25 cellular contexts compared by ENCODE assay signal in genomic region chr5:82785941-82786340, GRCh38.
"Had no signal": no experiment of that assay in that cellular context is flagged by ENCODE, and none has a peak within 500 bp of the region (broad histone marks: within the 10 kb centered on the region; RNA-seq: fewer than 3 reads in every experiment).

No MANE protein-coding gene starts in this region.

- H3K27me3 Mint-ChIP-seq: activated CD4-positive, alpha-beta T cell treated with anti-CD3 and anti-CD28 coated beads, Interleukin-2, amount 10 ng/mL, durations not matched to agents 24 days and 14 days; activated naive CD8-positive, alpha-beta T cell had no signal

- H3K4me3 Mint-ChIP-seq: activated CD4-positive, alpha-beta T cell treated with anti-CD3 and anti-CD28 coated beads, Interleukin-2, amount 10 ng/mL, durations not matched to agents 24 days and 14 days; activated naive CD8-positive, alpha-beta T cell; activated T-cell treated with anti-CD3 and anti-CD28 coated beads, Interleukin-2, amount 50 U/mL, for 4 hours; T-helper 1 cell treated with Interleukin-12 subunit alpha and Interleukin-12 subunit beta and Interleukin-4 antibody, amounts not matched to agents 30 μg/mL and 1 μg/mL, for 36 hours had no signal

- H3K27ac ChIP-seq: brain microvascular endothelial cell had no signal

- H3K27me3 ChIP-seq: brain microvascular endothelial cell had no signal

- H3K4me3 ChIP-seq: K562 had no signal

- H3K9me3 Mint-ChIP-seq: activated CD4-positive, alpha-beta T cell treated with anti-CD3 and anti-CD28 coated beads, Interleukin-2, amount 10 ng/mL, durations not matched to agents 24 days and 14 days; activated T-cell treated with anti-CD3 and anti-CD28 coated beads, Interleukin-2, amount 50 U/mL, for 4 hours had no signal

- H3K27ac Mint-ChIP-seq: activated CD4-positive, alpha-beta T cell treated with anti-CD3 and anti-CD28 coated beads, Interleukin-2, amount 10 ng/mL, durations not matched to agents 24 days and 14 days; activated naive CD8-positive, alpha-beta T cell; T-helper 1 cell treated with Interleukin-12 subunit alpha and Interleukin-12 subunit beta and Interleukin-4 antibody, amounts not matched to agents 30 μg/mL and 1 μg/mL, for 36 hours had no signal

- FAIRE-seq: astrocyte, K562, RCC 7860 had no signal

- H3K36me3 Mint-ChIP-seq: activated naive CD8-positive, alpha-beta T cell had no signal

- H3K4me1 Mint-ChIP-seq: activated CD4-positive, alpha-beta T cell treated with anti-CD3 and anti-CD28 coated beads, Interleukin-2, amount 10 ng/mL, durations not matched to agents 24 days and 14 days had no signal

- H3K36me3 ChIP-seq: brain microvascular endothelial cell had no signal

- DNase-seq: activated CD4-positive, alpha-beta T cell treated with anti-CD3 and anti-CD28 coated beads, Interleukin-2, amount 10 ng/mL, durations not matched to agents 24 days and 14 days; activated CD4-positive, alpha-beta T cell treated with anti-CD3 and anti-CD28 coated beads, Interleukin-2, amount 50 U/mL, for 48 hours; activated CD4-positive, CD25-positive, alpha-beta regulatory T cell treated with anti-CD3 and anti-CD28 coated beads, Interleukin-2, amount 50 U/mL, for 72 hours; activated CD8-positive, alpha-beta memory T cell treated with anti-CD3 and anti-CD28 coated beads for 24 hours; activated effector memory CD4-positive, alpha-beta T cell treated with anti-CD3 and anti-CD28 coated beads, Interleukin-2, amount 50 U/mL, for 16 hours; activated naive CD4-positive, alpha-beta T cell treated with Interleukin-2 at 50 U/mL for 16 hours; activated T-cell treated with anti-CD3 and anti-CD28 coated beads, Interleukin-2, amount 50 U/mL, for 4 hours; amygdala; brain microvascular endothelial cell; Karpas-422; MM.1S; NCI-H1105; NCI-H1436 treated with DMSO at 0.1 percent for 48 hours; NCI-H187; NCI-H2081; NCI-H2171; NCI-H226; NCI-H69; PC-3; SHP77 treated with DMSO at 0.1 percent for 48 hours had no signal

- ATAC-seq: activated T-cell treated with anti-CD3 and anti-CD28 coated beads, Interleukin-2, amount 50 U/mL, for 4 hours; K562; PC-3 had no signal
